ENCODE assay signal across 11 cellular contexts in genomic region chr19:52691737-52692136, GRCh38. TPM values are rescaled to one million over a fixed set of nuclear protein-coding genes. Genes with fewer than 3 reads are reported as not detected.
DNase-seq lines count a peak whose midpoint lies in the region; ATAC-seq and TF ChIP-seq lines count a peak whose summit lies in the region.
"Had no signal": no experiment of that assay in that cellular context is flagged by ENCODE, and none has a peak within 500 bp of the region (broad histone marks: within the 10 kb centered on the region; RNA-seq: fewer than 3 reads in every experiment).

No MANE protein-coding gene starts in this region.

- no peak for DNase-seq in CD14-positive monocyte (ENCODE audit: low spot score)
- peak; percentile 36 for DNase-seq in GM06990 (ENCODE audit: extremely low read depth, insufficient read length)
- DNase-seq in WTC11 (ENCODE audit: low spot score) = no peak
- DNase-seq in mesothelial cell of epicardium (ENCODE audit: low spot score in 2 of 2, unreplicated experiment in 2 of 2) = no peak
- no peak for DNase-seq in MCF 10A (ENCODE audit: unreplicated experiment)
- DNase-seq in suprapubic skin (ENCODE audit: low spot score in 2 of 2) = no peak
- no peak for DNase-seq in esophagus muscularis mucosa (ENCODE audit: extremely low spot score)
- no peak for DNase-seq in NCI-H526 treated with DMSO at 0.1 percent for 48 hours (lab: John Stamatoyannopoulos, UW)
- DNase-seq: activated CD8-positive, alpha-beta memory T cell treated with anti-CD3 and anti-CD28 coated beads, Interleukin-2, amount 50 U/mL, for 4 hours; small intestine had no signal

- peaks cover 0 to 10% (median 0%) of the 10 kb centered on the region in 3 donors for H3K27me3 Mint-ChIP-seq in CD14-positive monocyte (ENCODE audit: low read depth in 3 of 3)
- H3K27me3 Mint-ChIP-seq in WTC11 (ENCODE audit: low read depth) = peaks cover 29% of the 10 kb centered on the region
- H3K27me3 Mint-ChIP-seq in mesothelial cell of epicardium (ENCODE audit: low read depth) = no peaks in the 10 kb centered on the region
- no peaks in the 10 kb centered on the region for H3K27me3 Mint-ChIP-seq in MCF 10A (ENCODE audit: insufficient read depth, unreplicated experiment)

- CTCF ChIA-PET in WTC11 (lab: Charles Lee) (no interaction called here), MCF 10A (lab: Yijun Ruan, JAX) (no interaction called here)

- WGBS in suprapubic skin = 54% methylated on average over 2 of the region's 2 CpGs
- 48% methylated on average over 2 of the region's 2 CpGs for WGBS in esophagus muscularis mucosa

- H3K9me3 Mint-ChIP-seq in CD14-positive monocyte (peaks cover 7 to 63% (median 33%) of the 10 kb centered on the region in 7 donors), WTC11 (peaks cover 7% of the 10 kb centered on the region; the same call in 1 of the 2 replicates), mesothelial cell of epicardium (peaks cover 6% of the 10 kb centered on the region), MCF 10A (ENCODE audit: unreplicated experiment) (no peaks in the 10 kb centered on the region)

- H3K27ac ChIP-seq in suprapubic skin (no peak overlapping the region), esophagus muscularis mucosa (replicated peaks in 1 of 4) (peak overlapping the region in 2 of 4 donors; percentile 93 to 94)

- H3K27me3 ChIP-seq in GM06990 (replicated peaks; ENCODE audit: control insufficient read depth, insufficient read depth, low read length) (no peaks in the 10 kb centered on the region), suprapubic skin (no peaks in the 10 kb centered on the region), esophagus muscularis mucosa (no peaks in the 10 kb centered on the region)

- no peak for ATAC-seq in WTC11
- ATAC-seq: esophagus mucosa had no signal

- POLR2A ChIA-PET in WTC11 (lab: Charles Lee) (interaction anchor here (0.5 kb wide), 1 partner anchor 434 kb away, joined by 3 read pairs; no protein-coding TSS in a partner anchor), MCF 10A (lab: Yijun Ruan, JAX) (interaction anchor here (0.6 to 1.5 kb wide), 3 partner anchors 44 to 1517 kb away, joined by 3 to 4 read pairs (median 3); no protein-coding TSS in a partner anchor)

- TF ChIP-seq CTCF in CD14-positive monocyte (IDR thresholded peaks at IDR 0.05) (no peak), GM06990 (IDR thresholded peaks at IDR 0.05; ENCODE audit: insufficient read depth, low read length, poor library complexity, severe bottlenecking) (no peak), WTC11 (IDR thresholded peaks at IDR 0.05) (no peak), mesothelial cell of epicardium (IDR thresholded peaks at IDR 0.05; ENCODE audit: unreplicated experiment) (no peak), MCF 10A (IDR thresholded peaks at IDR 0.05; ENCODE audit: unreplicated experiment) (no peak), suprapubic skin (IDR thresholded peaks at IDR 0.05) (no peak), esophagus muscularis mucosa (IDR thresholded peaks at IDR 0.05) (no peak)

- H3K36me3 Mint-ChIP-seq in CD14-positive monocyte (peaks cover 0 to 2% of the 10 kb centered on the region in 2 donors), WTC11 (peaks cover 6% of the 10 kb centered on the region; the same call in 1 of the 2 replicates), mesothelial cell of epicardium (peaks cover 5% of the 10 kb centered on the region), MCF 10A (ENCODE audit: insufficient read depth, unreplicated experiment) (peaks cover 10% of the 10 kb centered on the region)

- TF ChIP-seq EP300 in suprapubic skin (IDR thresholded peaks at IDR 0.05) (no peak), esophagus muscularis mucosa (IDR thresholded peaks at IDR 0.05) (no peak)

- peaks cover 15% of the 10 kb centered on the region for H3K4me1 ChIP-seq in suprapubic skin
- peaks cover 10 to 37% (median 33%) of the 10 kb centered on the region in 4 donors for H3K4me1 ChIP-seq in esophagus muscularis mucosa

- H3K4me1 Mint-ChIP-seq in CD14-positive monocyte (peaks cover 35% of the 10 kb centered on the region), WTC11 (peaks cover 23% of the 10 kb centered on the region), mesothelial cell of epicardium (peaks cover 29% of the 10 kb centered on the region), MCF 10A (ENCODE audit: insufficient read depth, unreplicated experiment) (peaks cover 25% of the 10 kb centered on the region)

- H3K4me3 ChIP-seq in GM06990 (replicated peaks; ENCODE audit: low read depth, low read length) (no peak overlapping the region), suprapubic skin (no peak overlapping the region), esophagus muscularis mucosa (peak overlapping the region in 1 of 4 donors; percentile 64)

- no peaks in the 10 kb centered on the region for H3K9me3 ChIP-seq in suprapubic skin
- H3K9me3 ChIP-seq in esophagus muscularis mucosa = no peaks in the 10 kb centered on the region

- BruUV-seq in MCF 10A (replicated peaks; lab: Mats Ljungman, UMichigan) = no TSS peak

- no peak for TF ChIP-seq POLR2A in suprapubic skin (IDR thresholded peaks at IDR 0.05)
- no peak for TF ChIP-seq POLR2A in esophagus muscularis mucosa (IDR thresholded peaks at IDR 0.05; ENCODE audit: low read depth)

- peak overlapping the region; percentile 96 to 99 for H3K4me3 Mint-ChIP-seq in CD14-positive monocyte
- peak overlapping the region; percentile 85 for H3K4me3 Mint-ChIP-seq in WTC11
- peak overlapping the region; percentile 95 for H3K4me3 Mint-ChIP-seq in mesothelial cell of epicardium
- H3K4me3 Mint-ChIP-seq in MCF 10A (ENCODE audit: unreplicated experiment) = no peak overlapping the region

- H3K27ac Mint-ChIP-seq in CD14-positive monocyte (no peak overlapping the region), WTC11 (no peak overlapping the region), mesothelial cell of epicardium (peak overlapping the region; percentile 99), MCF 10A (ENCODE audit: low read depth, unreplicated experiment) (no peak overlapping the region)

- H3K36me3 ChIP-seq in GM06990 (ENCODE audit: control insufficient read depth, insufficient read depth, low read length) (no peaks in the 10 kb centered on the region), suprapubic skin (no peaks in the 10 kb centered on the region), esophagus muscularis mucosa (no peaks in the 10 kb centered on the region)

- intact Hi-C loops in CD14-positive monocyte (cut with micrococcal nuclease) = loop anchor here in 1 of 2 donors (5.0 kb wide), 1 partner anchor 54 kb away; the partner anchor contains the start of gene ZNF83
- intact Hi-C loops in MCF 10A (cut with micrococcal nuclease) = loop anchor here (5.0 kb wide), 1 partner anchor 41 kb away; no protein-coding TSS in a partner anchor
- intact Hi-C loops in esophagus muscularis mucosa (cut with DNase I) = loop anchor here (2.0 to 5.0 kb wide), 3 partner anchors 41 to 164 kb away; partner anchors contain the start of genes ZNF808 and ZNF83

TF ChIP-seq in WTC11, 78 proteins besides CTCF, POLR2A, EP300 and RAD21:
- TF ChIP-seq TP53 (CRISPR knock-in tag; IDR thresholded peaks at IDR 0.05) = no peak
- TF ChIP-seq FOXP1 (CRISPR knock-in tag; IDR thresholded peaks at IDR 0.05; ENCODE audit: borderline replicate concordance) = no peak
- TF ChIP-seq TCF7 (CRISPR knock-in tag; IDR thresholded peaks at IDR 0.05; ENCODE audit: low read depth) = no peak
- no peak for TF ChIP-seq NR2C2 (CRISPR knock-in tag; IDR thresholded peaks at IDR 0.05)
- TF ChIP-seq NR3C1 (CRISPR knock-in tag; conservative IDR thresholded peaks at IDR 0.05; ENCODE audit: low read depth) = no peak
- no peak for TF ChIP-seq ZNF396 (CRISPR knock-in tag; IDR thresholded peaks at IDR 0.05; ENCODE audit: borderline replicate concordance)
- no peak for TF ChIP-seq ZNF219 (CRISPR knock-in tag; IDR thresholded peaks at IDR 0.05; ENCODE audit: borderline replicate concordance)
- TF ChIP-seq ESRRA (CRISPR knock-in tag; IDR thresholded peaks at IDR 0.05; ENCODE audit: borderline replicate concordance) = no peak
- TF ChIP-seq RORB (CRISPR knock-in tag; IDR thresholded peaks at IDR 0.05) = no peak
- TF ChIP-seq ZNF671 (CRISPR knock-in tag; IDR thresholded peaks at IDR 0.05) = no peak
TF ChIP-seq in WTC11: peak in this region for 0.

RNA-seq across cellular contexts. Expression of gene ZNF611, which starts 43.1 kb away (rescaled TPM):
- polyA plus RNA-seq in CD14-positive monocyte = 10 to 100 TPM; 12.0 to 20.2 TPM
- total RNA-seq in WTC11 (2021) (18.0 to 22.4 TPM (median 19.9 TPM) in 3 replicates), mesothelial cell of epicardium (26.7 to 29.6 TPM (median 29.0 TPM) in 3 replicates), MCF 10A (2022) (12.6 and 23.1 TPM in 2 replicates), suprapubic skin (10 to 100 TPM in 2 of 4 donors, 1 to 10 TPM in 2; 6.2 to 13.5 (median 9.4) TPM), esophagus muscularis mucosa (1 to 10 TPM; 7.3 to 9.6 (median 7.6) TPM)

RNA-seq across cellular contexts. Expression of gene ZNF83, which starts 53.6 kb away (rescaled TPM):
- 1 to 10 TPM; 2.4 to 7.2 TPM for polyA plus RNA-seq in CD14-positive monocyte
- total RNA-seq in WTC11 (2021) (32.5 to 36.4 TPM (median 34.1 TPM) in 3 replicates), mesothelial cell of epicardium (143 to 152 TPM (median 145 TPM) in 3 replicates), MCF 10A (2022) (58.9 and 102 TPM in 2 replicates), suprapubic skin (10 to 100 TPM; 21.3 to 92.9 (median 41.4) TPM), esophagus muscularis mucosa (10 to 100 TPM; 29.7 to 55.6 (median 34.1) TPM)
